ENCODE assay signal across 8 cellular contexts in genomic region chr3:150787741-150788370, GRCh38. TPM values are rescaled to one million over a fixed set of nuclear protein-coding genes. Genes with fewer than 3 reads are reported as not detected.
A peak's percentile ranks its signal among the peaks of the same experiment; 100 is the strongest.
DNase-seq lines count a peak whose midpoint lies in the region; ATAC-seq, FAIRE-seq and TF ChIP-seq lines count a peak whose summit lies in the region.

No MANE protein-coding gene starts in this region.

- WGBS in esophagus squamous epithelium, 2 donors, result 11 to 19% methylated on average over 9 to 10 of the region's 10 CpGs

- no peak overlapping the region for H3K4me3 ChIP-seq in esophagus squamous epithelium

- peak; percentile 88 for ATAC-seq in GM19468 (IDR thresholded peaks at IDR 0.05; ENCODE audit: extremely low read depth, unreplicated experiment)

- H3K9me3 Mint-ChIP-seq in activated T-cell treated with anti-CD3 and anti-CD28 coated beads, Interleukin-2, amount 50 U/mL, for 24 hours, result no peaks in the 10 kb centered on the region
- H3K9me3 Mint-ChIP-seq in nephron progenitor cell, result peaks cover 8% of the 10 kb centered on the region

- peaks cover 50% of the 10 kb centered on the region for H3K4me1 Mint-ChIP-seq in activated T-cell treated with anti-CD3 and anti-CD28 coated beads, Interleukin-2, amount 50 U/mL, for 24 hours (ENCODE audit: low read depth)
- peaks cover 42% of the 10 kb centered on the region for H3K4me1 Mint-ChIP-seq in nephron progenitor cell

- peak; percentile 50 for DNase-seq in COLO829 (ENCODE audit: low spot score)
- peak; percentile 63 for DNase-seq in HTR-8/SVneo (ENCODE audit: insufficient read length, low spot score)
- DNase-seq in OCI-M1 (lab: John Stamatoyannopoulos, UW), result peak; percentile 76
- peak; percentile 86 for DNase-seq in activated T-cell treated with anti-CD3 and anti-CD28 coated beads, Interleukin-2, amount 50 U/mL, for 24 hours
- no peak for DNase-seq in esophagus squamous epithelium (lab: John Stamatoyannopoulos, UW)
- DNase-seq in nephron progenitor cell, result peak; percentile 92
- DNase-seq in stimulated activated naive CD4-positive, alpha-beta T cell (lab: John Stamatoyannopoulos, UW), result peak; percentile 35 to 64 (median 59)

- H3K27ac ChIP-seq in esophagus squamous epithelium, result no peak overlapping the region

- no peak overlapping the region for H3K4me3 Mint-ChIP-seq in activated T-cell treated with anti-CD3 and anti-CD28 coated beads, Interleukin-2, amount 50 U/mL, for 24 hours
- no peak overlapping the region for H3K4me3 Mint-ChIP-seq in nephron progenitor cell

- TF ChIP-seq CTCF in esophagus squamous epithelium (IDR thresholded peaks at IDR 0.05), result peak; percentile 69 to 92 (median 84)
- TF ChIP-seq CTCF in nephron progenitor cell (IDR thresholded peaks at IDR 0.05), result peak; percentile 97

- intact Hi-C loops in esophagus squamous epithelium (cut with DNase I), result loop anchor here (5.0 kb wide), 2 partner anchors 74 to 354 kb away; no protein-coding TSS in a partner anchor

- peaks cover 0 to 8% (median 0%) of the 10 kb centered on the region in 4 donors for H3K27me3 ChIP-seq in esophagus squamous epithelium

- peak overlapping the region; percentile 66 for H3K27ac Mint-ChIP-seq in activated T-cell treated with anti-CD3 and anti-CD28 coated beads, Interleukin-2, amount 50 U/mL, for 24 hours
- no peak overlapping the region for H3K27ac Mint-ChIP-seq in nephron progenitor cell

- H3K36me3 ChIP-seq in esophagus squamous epithelium, result no peaks in the 10 kb centered on the region

- no peak for TF ChIP-seq POLR2A in esophagus squamous epithelium (IDR thresholded peaks at IDR 0.05)

- H3K4me1 ChIP-seq in esophagus squamous epithelium, result peaks cover 0 to 13% (median 0%) of the 10 kb centered on the region in 3 donors

- peaks cover 13% of the 10 kb centered on the region for H3K27me3 Mint-ChIP-seq in activated T-cell treated with anti-CD3 and anti-CD28 coated beads, Interleukin-2, amount 50 U/mL, for 24 hours
- H3K27me3 Mint-ChIP-seq in nephron progenitor cell (ENCODE audit: low read depth, poor library complexity), result peaks cover 6% of the 10 kb centered on the region

- no peaks in the 10 kb centered on the region for H3K36me3 Mint-ChIP-seq in activated T-cell treated with anti-CD3 and anti-CD28 coated beads, Interleukin-2, amount 50 U/mL, for 24 hours (ENCODE audit: low read depth)
- H3K36me3 Mint-ChIP-seq in nephron progenitor cell (ENCODE audit: low read depth), result no peaks in the 10 kb centered on the region

- FAIRE-seq in HTR-8/SVneo (lab: Jason Lieb, UNC), result peak; percentile 23

- no peaks in the 10 kb centered on the region for H3K9me3 ChIP-seq in esophagus squamous epithelium

RNA-seq across cellular contexts. Expression of gene SIAH2, which starts 24.9 kb away (rescaled TPM):
- 10 to 100 TPM; 39.4 to 74.8 (median 51.8) TPM for total RNA-seq in esophagus squamous epithelium
